8 cellular contexts compared by ENCODE assay signal in the genomic region with DNA sequence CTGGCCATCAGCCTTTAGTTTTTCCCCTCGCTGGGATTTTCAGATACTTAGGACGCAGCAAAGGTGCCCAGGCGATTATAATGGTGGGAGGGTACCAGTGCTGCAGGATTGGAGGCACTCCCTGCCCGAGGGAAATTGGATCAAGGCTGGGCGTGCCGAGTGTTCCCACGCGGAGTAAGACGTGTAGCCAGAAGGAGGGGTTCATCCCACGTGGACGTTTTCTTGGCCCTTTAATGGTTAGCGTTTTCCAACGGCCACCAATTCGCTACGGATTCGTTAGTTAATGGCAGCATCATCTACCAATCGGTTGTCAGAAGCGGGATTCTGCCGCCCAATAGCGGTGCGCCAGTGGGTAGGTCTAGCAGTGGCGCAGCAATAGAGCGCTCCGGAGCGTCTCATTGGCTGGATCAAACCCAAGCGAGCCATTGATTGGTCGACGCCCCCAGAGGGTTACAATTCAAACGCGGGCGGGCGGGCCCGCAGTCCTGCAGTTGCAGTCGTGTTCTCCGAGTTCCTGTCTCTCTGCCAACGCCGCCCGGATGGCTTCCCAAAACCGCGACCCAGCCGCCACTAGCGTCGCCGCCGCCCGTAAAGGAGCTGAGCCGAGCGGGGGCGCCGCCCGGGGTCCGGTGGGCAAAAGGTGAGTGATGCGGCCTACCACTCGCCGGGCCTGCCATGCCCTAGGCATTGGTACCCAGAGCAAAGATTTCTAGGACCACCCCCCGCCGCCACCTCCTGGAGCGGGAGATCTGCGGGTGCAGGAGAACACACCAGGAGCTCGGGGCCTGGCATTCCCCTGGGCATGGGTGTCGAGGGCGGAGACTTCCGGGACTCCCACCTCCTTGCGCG. TPM values are rescaled to one million over a fixed set of nuclear protein-coding genes. Genes with fewer than 3 reads are reported as not detected.
DNase-seq lines count a peak whose midpoint lies in the region; ATAC-seq and TF ChIP-seq lines count a peak whose summit lies in the region.

TSS of gene UBE2C (plus strand) at position 488 of the 849 bp plus-strand sequence. CDS start at position 540, 52 bp downstream.

- ATAC-seq in HG02642 (IDR thresholded peaks at IDR 0.05; ENCODE audit: poor library complexity, unreplicated experiment) = peak; percentile 97
- ATAC-seq in Right ventricle myocardium inferior = peak; percentile 99

- no peak for TF ChIP-seq CTCF in GM10266 (IDR thresholded peaks at IDR 0.05; ENCODE audit: control insufficient read depth, insufficient read depth, low read depth, missing control alignments)
- TF ChIP-seq CTCF in SU-DHL-6 (IDR thresholded peaks at IDR 0.05; ENCODE audit: insufficient read depth, low read length, poor library complexity, severe bottlenecking) = no peak
- TF ChIP-seq CTCF in ovary (IDR thresholded peaks at IDR 0.05) = no peak
- peak in 1 of 2 experiments; percentile 24 for TF ChIP-seq CTCF in tibial artery (IDR thresholded peaks at IDR 0.05)

- H3K27me3 ChIP-seq in SU-DHL-6 (ENCODE audit: low read length) (no peaks in the 10 kb centered on the region), ovary (no peaks in the 10 kb centered on the region), tibial artery (no peaks in the 10 kb centered on the region)

- peak within 1 kb of the TSS; percentile 98 for H3K4me3 Mint-ChIP-seq in activated naive CD8-positive, alpha-beta T cell treated with anti-CD3 and anti-CD28 coated beads for 36 hours

- DNase-seq in GM10266 (ENCODE audit: extremely low spot score) = peak; percentile 98
- DNase-seq in NCI-H1105 treated with DMSO at 0.1 percent for 48 hours (lab: John Stamatoyannopoulos, UW) = peak; percentile 100
- peak; percentile 95 for DNase-seq in activated naive CD8-positive, alpha-beta T cell treated with anti-CD3 and anti-CD28 coated beads for 36 hours
- peak; percentile 97 for DNase-seq in Right ventricle myocardium inferior (ENCODE audit: missing footprints)
- DNase-seq in ovary = peak; percentile 95 to 98 (median 97)
- DNase-seq in tibial artery = peak; percentile 98 to 99

- H3K9me2 ChIP-seq in SU-DHL-6 (replicated peaks; ENCODE audit: insufficient read depth, low read length) = no peaks in the 10 kb centered on the region

- H3K4me3 ChIP-seq in SU-DHL-6 (ENCODE audit: insufficient read depth, low read length, poor library complexity, severe bottlenecking) (peak within 1 kb of the TSS; percentile 88), ovary (peak within 1 kb of the TSS; percentile 47), tibial artery (peak within 1 kb of the TSS; percentile 45 to 59)

- no peaks in the 10 kb centered on the region for H3K27me3 Mint-ChIP-seq in activated naive CD8-positive, alpha-beta T cell treated with anti-CD3 and anti-CD28 coated beads for 36 hours

- peak within 1 kb of the TSS; percentile 95 for H3K9ac ChIP-seq in SU-DHL-6 (ENCODE audit: low read length)

- no peak for TF ChIP-seq POLR2A in ovary (IDR thresholded peaks at IDR 0.05)

- no peak for TF ChIP-seq EP300 in ovary (IDR thresholded peaks at IDR 0.05)

- 1% methylated on average over 59 to 65 of the region's 65 CpGs for WGBS in ovary, 3 donors

- H3K27ac Mint-ChIP-seq in activated naive CD8-positive, alpha-beta T cell treated with anti-CD3 and anti-CD28 coated beads for 36 hours = peak within 1 kb of the TSS; percentile 90

- H3K9me3 Mint-ChIP-seq in activated naive CD8-positive, alpha-beta T cell treated with anti-CD3 and anti-CD28 coated beads for 36 hours = no peaks in the 10 kb centered on the region

- H3K36me3 ChIP-seq in SU-DHL-6 (ENCODE audit: low read length) = peaks cover 24% of the 10 kb centered on the region
- H3K36me3 ChIP-seq in ovary = no peaks in the 10 kb centered on the region
- H3K36me3 ChIP-seq in tibial artery = peaks cover 24 to 39% (median 39%) of the 10 kb centered on the region in 3 donors

- peaks cover 13% of the 10 kb centered on the region for H3K4me1 Mint-ChIP-seq in activated naive CD8-positive, alpha-beta T cell treated with anti-CD3 and anti-CD28 coated beads for 36 hours

- H4K20me1 ChIP-seq in SU-DHL-6 (ENCODE audit: low read depth, low read length) = no peaks in the 10 kb centered on the region

- intact Hi-C loops in Right ventricle myocardium inferior (cut with DNase I) = no loop called here
- intact Hi-C loops in ovary (cut with DNase I) = no loop called here
- intact Hi-C loops in tibial artery (cut with DNase I; ENCODE audit: low total_unique reads) = no loop called here

- H3K27ac ChIP-seq in SU-DHL-6 (ENCODE audit: low read depth, low read length) (peak within 1 kb of the TSS; percentile 81), ovary (peak within 1 kb of the TSS in 1 of 2 donors; percentile 39), tibial artery (peak within 1 kb of the TSS; percentile 32 to 59)

- peaks cover 50% of the 10 kb centered on the region for H3K36me3 Mint-ChIP-seq in activated naive CD8-positive, alpha-beta T cell treated with anti-CD3 and anti-CD28 coated beads for 36 hours

- H3K9me3 ChIP-seq in SU-DHL-6 (ENCODE audit: insufficient read depth, low read length) = no peaks in the 10 kb centered on the region
- no peaks in the 10 kb centered on the region for H3K9me3 ChIP-seq in ovary
- H3K9me3 ChIP-seq in tibial artery = no peaks in the 10 kb centered on the region

- H3F3A ChIP-seq in SU-DHL-6 (ENCODE audit: insufficient read depth) = peaks cover 22% of the 10 kb centered on the region

- peaks cover 19% of the 10 kb centered on the region for H3K79me2 ChIP-seq in SU-DHL-6 (ENCODE audit: insufficient read depth, low read length)

- peaks cover 2% of the 10 kb centered on the region for H3K4me1 ChIP-seq in ovary (ENCODE audit: insufficient read depth)
- peaks cover 0 to 22% (median 11%) of the 10 kb centered on the region in 4 donors for H3K4me1 ChIP-seq in tibial artery

- H2AFZ ChIP-seq in SU-DHL-6 (ENCODE audit: low read depth, low read length, severe bottlenecking) = peak within 1 kb of the TSS; percentile 70

- peak within 1 kb of the TSS; percentile 73 for H3K4me2 ChIP-seq in SU-DHL-6 (ENCODE audit: low read depth, low read length, poor library complexity, severe bottlenecking)

RNA-seq across cellular contexts. Expression of gene UBE2C, which starts in this region (rescaled TPM):
- 100 to 1,000 TPM; 185 to 188 TPM for total RNA-seq in activated naive CD8-positive, alpha-beta T cell treated with anti-CD3 and anti-CD28 coated beads for 36 hours
- total RNA-seq in Right ventricle myocardium inferior = 1.7 TPM
- total RNA-seq in ovary = 1 to 10 TPM in 2 of 7 donors, under 1 TPM in 2, not detected in 3; 0.69 to 1.9 (median 1.0) TPM
- 1 to 10 TPM; 2.6 to 5.6 TPM for polyA plus RNA-seq in ovary

Comparison
In these comparisons a context has a peak if more than half of its experiments do, and no peak if none do; other contexts are left out.
1. RNA of gene UBE2C (total RNA-seq): 185 to 188 TPM in activated naive CD8-positive, alpha-beta T cell treated with anti-CD3 and anti-CD28 coated beads for 36 hours; 1.7 TPM in Right ventricle myocardium inferior (single experiment) and 0.69 to 1.9 TPM in ovary; every median in the first group is over 10 times any median in the second.
2. Peak in every context shown above with its lines, with median percentiles within 50 percentile points of each other: DNase-seq and H3K4me3 ChIP-seq.